ENCODE assay signal across 8 cellular contexts in the genomic region with DNA sequence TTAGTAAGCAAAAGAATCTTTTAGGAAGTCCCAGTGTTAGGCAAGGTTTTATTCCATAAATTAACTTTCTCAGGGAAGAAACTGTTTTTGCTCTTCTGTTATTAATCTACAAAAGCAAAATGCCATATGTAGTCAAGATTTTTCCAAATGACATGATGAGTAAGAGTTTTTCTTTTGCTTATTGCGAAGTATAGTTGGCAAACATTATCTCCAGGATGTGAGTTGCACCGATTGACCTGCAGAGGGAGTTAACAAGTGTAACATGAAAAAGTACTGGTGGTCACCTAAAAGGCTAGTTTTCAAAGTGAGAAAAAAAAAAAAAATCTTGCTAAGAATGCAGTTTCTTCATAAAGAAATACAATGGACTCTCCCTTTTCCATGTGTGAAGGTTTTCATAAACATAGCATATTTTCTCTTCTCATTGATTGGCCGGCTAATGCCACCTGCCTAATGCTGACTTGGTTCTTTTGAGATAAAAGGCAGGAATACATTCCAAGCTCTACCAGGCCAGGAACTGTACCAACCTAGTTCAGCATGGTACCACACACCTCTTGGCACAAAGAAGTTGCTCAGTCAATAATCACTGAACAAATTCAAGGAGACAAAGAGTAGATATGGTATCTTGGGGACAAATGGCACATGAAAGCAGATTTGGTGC.
DNase-seq lines count a peak whose midpoint lies in the region; ATAC-seq and TF ChIP-seq lines count a peak whose summit lies in the region.

No MANE protein-coding gene starts in this region.

- H3K27ac ChIP-seq in foreskin keratinocyte: no peak overlapping the region

- no peak overlapping the region for H3K4me3 ChIP-seq in retinal pigment epithelial cell (ENCODE audit: low read length)

- DNase-seq in EL (peak; percentile 76), HT-29 (ENCODE audit: low spot score) (peak; percentile 60), SKM-1 treated with dmso at 0.1 percent for 144 hours (lab: John Stamatoyannopoulos, UW; ENCODE audit: unreplicated experiment) (peak; percentile 55), foreskin keratinocyte (peak; percentile 42 to 61), retinal pigment epithelial cell (ENCODE audit: low read depth) (peak; percentile 81)
- DNase-seq in stimulated activated naive CD4-positive, alpha-beta T cell treated with Interleukin-2 at 50 U/mL for 16 hours (lab: John Stamatoyannopoulos, UW): no peak

- TF ChIP-seq CTCF in foreskin keratinocyte (conservative IDR thresholded peaks at IDR 0.05) (peak; percentile 78), retinal pigment epithelial cell (conservative IDR thresholded peaks at IDR 0.05; ENCODE audit: low read depth, low read length) (peak; percentile 82)

- H3K27me3 ChIP-seq in foreskin keratinocyte: peaks cover 3% of the 10 kb centered on the region

- ATAC-seq in foreskin keratinocyte (peak; percentile 63), HG03457 (IDR thresholded peaks at IDR 0.05; ENCODE audit: unreplicated experiment) (no peak), HG02623 (IDR thresholded peaks at IDR 0.05; ENCODE audit: unreplicated experiment) (no peak)

- H3K4me1 ChIP-seq in foreskin keratinocyte: peaks cover 7% of the 10 kb centered on the region
